ENCODE assay signal across 28 cellular contexts in genomic region chr22:42400811-42401547, GRCh38. TPM values are rescaled to one million over a fixed set of nuclear protein-coding genes. Genes with fewer than 3 reads are reported as not detected.
"Had no signal": no experiment of that assay in that cellular context is flagged by ENCODE, and none has a peak within 500 bp of the region (broad histone marks: within the 10 kb centered on the region; RNA-seq: fewer than 3 reads in every experiment).

No MANE protein-coding gene starts in this region.

- H3K9me3 Mint-ChIP-seq: activated CD8-positive, alpha-beta T cell treated with anti-CD3 and anti-CD28 coated beads for 36 hours; activated T-helper 2 cell treated with anti-CD3 and anti-CD28 coated beads, Interferon-gamma antibody, Interleukin-2, Interleukin-4, amounts not matched to agents 10 μg/mL and 5 μg/mL and 100 μg/mL, durations not matched to agents 14 hours and 24 hours and 36 hours; effector memory CD8-positive, alpha-beta T cell; nephron progenitor cell; WTC11 had no signal

- H3K4me1 ChIP-seq: ascending aorta, gastrocnemius medialis, parathyroid adenoma, psoas muscle, tibial artery had no signal

- ATAC-seq: activated CD8-positive, alpha-beta memory T cell treated with anti-CD3 and anti-CD28 coated beads, Interleukin-2, amount 10 ng/mL, durations not matched to agents 7 days and 5 days; activated CD8-positive, alpha-beta T cell treated with anti-CD3 and anti-CD28 coated beads for 36 hours; effector memory CD8-positive, alpha-beta T cell; gastrocnemius medialis; left lung; psoas muscle had no signal

- H3K9ac ChIP-seq: parathyroid adenoma had no signal

- H3K4me2 ChIP-seq: smooth muscle cell had no signal

- H3K9me3 ChIP-seq: ascending aorta, gastrocnemius medialis, left lung, psoas muscle, suprapubic skin, tibial artery had no signal

- H3K27ac Mint-ChIP-seq: activated CD8-positive, alpha-beta memory T cell treated with anti-CD3 and anti-CD28 coated beads, Interleukin-2, amount 10 ng/mL, durations not matched to agents 7 days and 5 days; activated CD8-positive, alpha-beta T cell treated with anti-CD3 and anti-CD28 coated beads for 36 hours; activated naive CD8-positive, alpha-beta T cell; activated T-helper 2 cell treated with anti-CD3 and anti-CD28 coated beads, Interferon-gamma antibody, Interleukin-2, Interleukin-4, amounts not matched to agents 10 μg/mL and 5 μg/mL and 100 μg/mL, durations not matched to agents 14 hours and 24 hours and 36 hours; nephron progenitor cell; WTC11 had no signal

- H3K4me3 Mint-ChIP-seq: activated CD8-positive, alpha-beta memory T cell treated with anti-CD3 and anti-CD28 coated beads, Interleukin-2, amount 10 ng/mL, durations not matched to agents 7 days and 5 days; activated CD8-positive, alpha-beta T cell treated with anti-CD3 and anti-CD28 coated beads for 36 hours; activated naive CD8-positive, alpha-beta T cell; effector memory CD8-positive, alpha-beta T cell; nephron progenitor cell; WTC11 had no signal

- H3K4me3 ChIP-seq: ascending aorta, coronary artery, gastrocnemius medialis, left lung, psoas muscle, smooth muscle cell, suprapubic skin, tibial artery had no signal

- H3K36me3 ChIP-seq: ascending aorta, brain microvascular endothelial cell, gastrocnemius medialis, suprapubic skin, tibial artery had no signal

- H3K36me3 Mint-ChIP-seq: activated CD8-positive, alpha-beta memory T cell treated with anti-CD3 and anti-CD28 coated beads, Interleukin-2, amount 10 ng/mL, durations not matched to agents 7 days and 5 days; activated naive CD8-positive, alpha-beta T cell; WTC11 had no signal

- H2AFZ ChIP-seq: parathyroid adenoma had no signal

- H3K27me3 ChIP-seq: ascending aorta, gastrocnemius medialis, suprapubic skin had no signal

- DNase-seq: activated CD4-positive, alpha-beta T cell treated with anti-CD3 and anti-CD28 coated beads, Interleukin-2, amount 50 U/mL, for 1 hour; activated CD8-positive, alpha-beta memory T cell treated with anti-CD3 and anti-CD28 coated beads, Interleukin-2, amount 10 ng/mL, durations not matched to agents 7 days and 5 days; activated CD8-positive, alpha-beta T cell treated with anti-CD3 and anti-CD28 coated beads for 36 hours; activated T-cell treated with anti-CD3 and anti-CD28 coated beads, Interleukin-2, amount 50 U/mL, for 48 hours; brain microvascular endothelial cell; effector memory CD8-positive, alpha-beta T cell; erythroblast; gastrocnemius medialis; glutamatergic neuron; left lung; nephron progenitor cell; nucleus accumbens; psoas muscle; stimulated activated CD4-positive, alpha-beta T cell treated with anti-CD3 and anti-CD28 coated beads, Interleukin-1b, Interleukin-23, amount 100 ng/mL, for 48 hours; stimulated activated CD4-positive, alpha-beta T cell treated with anti-CD3 and anti-CD28 coated beads, Interleukin-4, amount 100 ng/mL, for 4 hours; stimulated activated CD8-positive, alpha-beta memory T cell treated with anti-CD3 and anti-CD28 coated beads, Interleukin-4, amount 100 ng/mL, for 48 hours; stimulated activated naive CD4-positive, alpha-beta T cell; T-helper 2 cell; tibial artery had no signal

- H3K27ac ChIP-seq: ascending aorta, brain microvascular endothelial cell, coronary artery, gastrocnemius medialis, left lung, parathyroid adenoma, psoas muscle, suprapubic skin, tibial artery had no signal

- H3K27me3 Mint-ChIP-seq: activated CD8-positive, alpha-beta T cell treated with anti-CD3 and anti-CD28 coated beads for 36 hours; activated naive CD8-positive, alpha-beta T cell had no signal

RNA-seq across cellular contexts. Expression of gene NFAM1, which starts 31.2 kb away (rescaled TPM):
- total RNA-seq: lung microvascular endothelial cell, smooth muscle cell had no signal
- polyA plus RNA-seq: smooth muscle cell had no signal
